In the genomic region with DNA sequence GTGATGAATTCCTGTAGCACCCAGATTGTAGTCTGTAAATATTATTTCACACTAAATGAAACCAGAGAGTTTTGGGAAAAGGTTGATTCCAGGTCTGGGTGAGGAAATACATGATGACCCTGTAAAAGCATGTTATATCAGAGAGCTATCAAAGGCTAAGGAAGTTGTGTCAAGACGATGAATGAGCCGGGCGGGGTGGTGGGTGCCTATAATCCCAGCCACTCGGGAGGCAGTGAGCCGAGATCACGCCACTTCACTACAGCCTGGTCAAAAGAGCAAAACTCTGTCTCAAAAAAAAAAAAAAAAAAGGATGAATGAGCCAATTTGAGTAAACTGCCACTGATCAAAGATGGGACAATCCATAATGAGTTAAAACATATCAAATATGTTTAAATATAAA, we compare ENCODE assay signal across 26 cellular contexts. TPM values are rescaled to one million over a fixed set of nuclear protein-coding genes. Genes with fewer than 3 reads are reported as not detected.
DNase-seq lines count a peak whose midpoint lies in the region; ATAC-seq, FAIRE-seq and TF ChIP-seq lines count a peak whose summit lies in the region.
"Had no signal": no experiment of that assay in that cellular context is flagged by ENCODE, and none has a peak within 500 bp of the region (broad histone marks: within the 10 kb centered on the region; RNA-seq: fewer than 3 reads in every experiment).

No MANE protein-coding gene starts in this region.

- no peak overlapping the region for H3K4me3 ChIP-seq in bronchial epithelial cell (ENCODE audit: low read depth, low read length)
- H3K4me3 ChIP-seq in right lobe of liver: no peak overlapping the region
- no peak overlapping the region for H3K4me3 ChIP-seq in thyroid gland (replicated peaks in 1 of 3)
- H3K4me3 ChIP-seq: BLaER1, PC-9, SJCRH30 had no signal

- H3K36me3 Mint-ChIP-seq in activated naive CD4-positive, alpha-beta T cell treated with anti-CD3 and anti-CD28 coated beads, Interleukin-2, amount 50 U/mL, for 24 hours: peaks cover 26% of the 10 kb centered on the region

- no peak overlapping the region for H3K4me3 Mint-ChIP-seq in activated naive CD4-positive, alpha-beta T cell treated with anti-CD3 and anti-CD28 coated beads, Interleukin-2, amount 50 U/mL, for 24 hours
- H3K4me3 Mint-ChIP-seq: CD4-positive, alpha-beta memory T cell had no signal

- WGBS in right lobe of liver (ENCODE audit: insufficient coverage, low coverage, low lambda C conversion rate, missing lambda C conversion rate): 34% methylated on average over 6 of the region's 6 CpGs
- 30% methylated on average over 6 of the region's 6 CpGs for WGBS in thyroid gland, 2 donors

- no peaks in the 10 kb centered on the region for H3K27me3 Mint-ChIP-seq in activated naive CD4-positive, alpha-beta T cell treated with anti-CD3 and anti-CD28 coated beads, Interleukin-2, amount 50 U/mL, for 24 hours
- H3K27me3 Mint-ChIP-seq: CD4-positive, alpha-beta memory T cell had no signal

- intact Hi-C loops in right lobe of liver (cut with DNase I): no loop called here
- intact Hi-C loops in thyroid gland (cut with DNase I): no loop called here

- ATAC-seq in right lobe of liver (peak; percentile 39 to 61 (median 52)), HG02973 (IDR thresholded peaks at IDR 0.05; ENCODE audit: unreplicated experiment) (no peak)
- ATAC-seq: Right ventricle myocardium inferior, SK-N-SH treated with all-trans-retinoic acid at 6 μM for 48 hours had no signal

- H3K27ac Mint-ChIP-seq in activated naive CD4-positive, alpha-beta T cell treated with anti-CD3 and anti-CD28 coated beads, Interleukin-2, amount 50 U/mL, for 24 hours: peak overlapping the region; percentile 73

- TF ChIP-seq CTCF in bronchial epithelial cell (IDR thresholded peaks at IDR 0.05; ENCODE audit: insufficient read depth, low read length, severe bottlenecking) (no peak), right lobe of liver (IDR thresholded peaks at IDR 0.05) (no peak), thyroid gland (IDR thresholded peaks at IDR 0.05) (no peak)

- H3K27ac ChIP-seq in right lobe of liver (peak overlapping the region in 1 of 3 donors; percentile 3), thyroid gland (no peak overlapping the region)
- H3K27ac ChIP-seq: BLaER1, PC-9, SJCRH30 had no signal

- H3K27me3 ChIP-seq in bronchial epithelial cell (ENCODE audit: control insufficient read depth, insufficient read depth, low read length) (no peaks in the 10 kb centered on the region), right lobe of liver (no peaks in the 10 kb centered on the region), thyroid gland (no peaks in the 10 kb centered on the region)
- H3K27me3 ChIP-seq: BLaER1, SJCRH30 had no signal

- H3K4me1 Mint-ChIP-seq in activated naive CD4-positive, alpha-beta T cell treated with anti-CD3 and anti-CD28 coated beads, Interleukin-2, amount 50 U/mL, for 24 hours: peaks cover 60% of the 10 kb centered on the region

- FAIRE-seq in bronchial epithelial cell (lab: Jason Lieb, UNC): no peak
- FAIRE-seq: G401.6, H1 had no signal

- H3K9me3 ChIP-seq in right lobe of liver: no peaks in the 10 kb centered on the region
- no peaks in the 10 kb centered on the region for H3K9me3 ChIP-seq in thyroid gland
- H3K9me3 ChIP-seq: BLaER1, SJCRH30 had no signal

- H3K36me3 ChIP-seq in bronchial epithelial cell (ENCODE audit: control insufficient read depth, insufficient read depth, low read length) (peaks cover 4% of the 10 kb centered on the region), right lobe of liver (peaks cover 4 to 60% (median 31%) of the 10 kb centered on the region in 4 donors), thyroid gland (peaks cover 8 to 11% of the 10 kb centered on the region in 2 donors)

- TF ChIP-seq POLR2A in right lobe of liver (IDR thresholded peaks at IDR 0.05) (no peak), thyroid gland (IDR thresholded peaks at IDR 0.05) (no peak)

- peaks cover 0 to 9% (median 0%) of the 10 kb centered on the region in 4 donors for H3K4me1 ChIP-seq in right lobe of liver
- peaks cover 7% of the 10 kb centered on the region in 2 donors for H3K4me1 ChIP-seq in thyroid gland
- H3K4me1 ChIP-seq: BLaER1, SJCRH30 had no signal

- H3K9me3 Mint-ChIP-seq in activated naive CD4-positive, alpha-beta T cell treated with anti-CD3 and anti-CD28 coated beads, Interleukin-2, amount 50 U/mL, for 24 hours: no peaks in the 10 kb centered on the region
- H3K9me3 Mint-ChIP-seq: CD4-positive, alpha-beta memory T cell had no signal

- no peak for DNase-seq in activated naive CD4-positive, alpha-beta T cell (lab: John Stamatoyannopoulos, UW)
- peak; percentile 15 for DNase-seq in bronchial epithelial cell (ENCODE audit: low read depth)
- no peak for DNase-seq in right lobe of liver
- peak; percentile 38 to 42 for DNase-seq in thyroid gland
- DNase-seq in hypothalamus (lab: John Stamatoyannopoulos, UW): no peak
- no peak for DNase-seq in NCI-H1417 treated with DMSO at 0.1 percent for 48 hours (lab: John Stamatoyannopoulos, UW)
- DNase-seq: CD4-positive, alpha-beta memory T cell; COR-L47; HCEC 1CT; Karpas-422; NCI-H1092 treated with DMSO at 0.1 percent for 48 hours; NCI-H1436 treated with DMSO at 0.1 percent for 48 hours; NCI-H2029; NCI-H446 treated with DMSO at 0.1 percent for 48 hours; NCI-H526; NCI-H82; NK-92 treated with Interleukin-12 subunit alpha and Interleukin-12 subunit beta, amount 100 ng/mL, for 24 hours; PC-9; SJCRH30 had no signal

RNA-seq across cellular contexts. Expression of a gene that starts 29.2 kb away (rescaled TPM):
- 42.5 and 50.8 TPM in 2 replicates for total RNA-seq in bronchial epithelial cell
- 100 to 1,000 TPM; 150 to 341 (median 278) TPM for total RNA-seq in right lobe of liver
- 100 to 1,000 TPM; 280 to 550 (median 359) TPM for total RNA-seq in thyroid gland

Comparison
In these comparisons a context has a peak if more than half of its experiments do, and no peak if none do; other contexts are left out.
1. DNase-seq: peak in bronchial epithelial cell (single experiment) and thyroid gland (2 of 2); none in activated naive CD4-positive, alpha-beta T cell (0 of 4), right lobe of liver (0 of 3), hypothalamus (0 of 51) and NCI-H1417 treated with DMSO at 0.1 percent for 48 hours (single experiment).